13 cellular contexts compared by ENCODE assay signal in genomic region chr16:35506898-35507194, GRCh38.
DNase-seq lines count a peak whose midpoint lies in the region; TF ChIP-seq lines count a peak whose summit lies in the region.
"Had no signal": no experiment of that assay in that cellular context is flagged by ENCODE, and none has a peak within 500 bp of the region (broad histone marks: within the 10 kb centered on the region; RNA-seq: fewer than 3 reads in every experiment).

No MANE protein-coding gene starts in this region.

- no peak for TF ChIP-seq POLR2A in testis (IDR thresholded peaks at IDR 0.05)

- no peak for TF ChIP-seq CTCF in testis (IDR thresholded peaks at IDR 0.05)

- intact Hi-C loops in testis (cut with DNase I; ENCODE audit: low total_unique reads): no loop called here

- H3K4me1 ChIP-seq in testis: no peaks in the 10 kb centered on the region
- H3K4me1 ChIP-seq in HAP-1: no peaks in the 10 kb centered on the region
- H3K4me1 ChIP-seq: SJCRH30 had no signal

- H3K36me3 ChIP-seq in testis (ENCODE audit: low read depth, missing control alignments): no peaks in the 10 kb centered on the region
- H3K36me3 ChIP-seq in HAP-1 (replicated peaks): no peaks in the 10 kb centered on the region
- H3K36me3 ChIP-seq: SJCRH30 had no signal

- peak overlapping the region; percentile 50 to 51 for H3K4me3 ChIP-seq in testis
- no peak overlapping the region for H3K4me3 ChIP-seq in HAP-1
- H3K4me3 ChIP-seq: SJCRH30 had no signal

- H3K27me3 ChIP-seq in testis: no peaks in the 10 kb centered on the region
- no peaks in the 10 kb centered on the region for H3K27me3 ChIP-seq in HAP-1 (ENCODE audit: low read depth)
- H3K27me3 ChIP-seq: SJCRH30 had no signal

- DNase-seq in NCI-H2029 (lab: John Stamatoyannopoulos, UW) (peak; percentile 39), NCI-H2029 treated with DMSO at 0.1 percent for 48 hours (lab: John Stamatoyannopoulos, UW) (no peak), NCI-H510A (lab: John Stamatoyannopoulos, UW) (peak; percentile 22), SHP77 (lab: John Stamatoyannopoulos, UW) (peak; percentile 85 to 89), testis (no peak), SW480 (ENCODE audit: low spot score) (no peak), AG08395 (ENCODE audit: low spot score) (no peak), HAP-1 (ENCODE audit: low spot score in 2 of 2) (no peak)
- DNase-seq: DMS153, H9, SJCRH30, SW 1271 had no signal

- no peaks in the 10 kb centered on the region for H3K9me3 ChIP-seq in testis
- no peaks in the 10 kb centered on the region for H3K9me3 ChIP-seq in HAP-1
- H3K9me3 ChIP-seq: SJCRH30 had no signal

- in situ Hi-C loops in HAP-1 (cut with MboI; ENCODE audit: low sequenced_read_pairs): no loop called here

- WGBS in testis, 2 donors: 30 to 46% methylated on average over 2 to 16 of the region's 16 CpGs

- H3K27ac ChIP-seq in testis: peak overlapping the region in 1 of 2 donors; percentile 73
- H3K27ac ChIP-seq: C4-2B, SJCRH30 had no signal

Comparison
In these comparisons a context has a peak if more than half of its experiments do, and no peak if none do; other contexts are left out.
1. DNase-seq: peak in NCI-H2029 (single experiment), NCI-H510A (single experiment) and SHP77 (2 of 2); none in NCI-H2029 treated with DMSO at 0.1 percent for 48 hours (single experiment), testis (single experiment), SW480 (single experiment), AG08395 (single experiment) and HAP-1 (0 of 2).